12 cellular contexts compared by ENCODE assay signal in the genomic region with DNA sequence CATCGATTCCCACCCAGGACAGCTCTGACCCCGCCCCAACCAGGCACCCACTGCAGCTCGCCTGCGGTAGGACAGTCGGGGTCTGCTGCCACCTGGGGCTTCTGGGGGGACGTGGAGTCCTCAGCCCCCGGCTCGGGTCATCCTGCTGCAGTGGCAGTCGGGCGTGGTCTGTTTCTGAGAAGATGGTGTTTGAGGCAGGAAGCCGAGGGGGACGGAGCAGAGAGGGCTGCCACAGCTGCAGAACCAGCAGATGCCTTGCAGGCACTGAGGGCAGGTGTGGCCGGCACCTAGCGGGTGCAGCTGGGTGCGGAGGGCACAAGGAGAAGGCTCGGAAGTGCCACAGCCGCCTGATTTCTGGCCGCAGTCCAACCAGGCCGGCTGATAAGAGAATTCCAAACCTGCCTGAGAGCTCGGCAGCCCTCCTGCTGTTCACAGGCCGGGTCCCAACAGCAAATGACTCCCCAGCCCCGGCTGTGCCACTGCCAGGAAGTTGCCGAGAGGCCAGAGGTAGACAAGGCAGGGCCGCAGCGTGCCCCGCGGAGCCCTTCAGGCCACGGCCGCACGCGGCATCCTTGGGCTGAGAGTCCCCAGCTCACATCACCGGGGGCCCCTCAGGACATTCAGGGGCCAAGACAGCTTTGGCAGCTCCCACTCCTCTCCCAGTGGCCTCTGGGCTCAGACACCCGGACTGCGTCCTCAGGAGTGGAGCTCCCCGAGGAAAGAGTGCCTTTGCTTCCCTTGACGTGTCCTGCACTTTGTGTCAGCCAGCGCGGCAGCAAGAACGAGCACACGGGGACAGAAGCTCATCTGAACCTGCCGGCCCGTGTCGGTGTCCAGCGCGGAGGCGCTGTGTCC. TPM values are rescaled to one million over a fixed set of nuclear protein-coding genes. Genes with fewer than 3 reads are reported as not detected.
A peak's percentile ranks its signal among the peaks of the same experiment; 100 is the strongest.
DNase-seq lines count a peak whose midpoint lies in the region; ATAC-seq and TF ChIP-seq lines count a peak whose summit lies in the region.
"Had no signal": no experiment of that assay in that cellular context is flagged by ENCODE, and none has a peak within 500 bp of the region (broad histone marks: within the 10 kb centered on the region; RNA-seq: fewer than 3 reads in every experiment).

No MANE protein-coding gene starts in this region.

- 75 to 90% methylated on average over 46 of the region's 46 CpGs for WGBS in lung, 2 donors

- no peak for TF ChIP-seq CTCF in lung (IDR thresholded peaks at IDR 0.05; ENCODE audit: control extremely low read depth, extremely low read depth)

- H3K36me3 ChIP-seq in lung (ENCODE audit: control insufficient read depth in 2 of 2, insufficient read depth in 2 of 2, low read length in 2 of 2), result no peaks in the 10 kb centered on the region

- no peaks in the 10 kb centered on the region for H3K4me1 ChIP-seq in lung (ENCODE audit: control insufficient read depth in 2 of 2, insufficient read depth in 2 of 2, low read length in 2 of 2)

- DNase-seq in DMS 273 treated with DMSO at 0.1 percent for 48 hours (lab: John Stamatoyannopoulos, UW) (peak; percentile 11), NCI-H1092 (lab: John Stamatoyannopoulos, UW) (peak; percentile 59), SHP77 (lab: John Stamatoyannopoulos, UW) (peak; percentile 43 to 59), lung (ENCODE audit: low spot score) (no peak), DMS114 treated with DMSO at 0.1 percent for 48 hours (lab: John Stamatoyannopoulos, UW; ENCODE audit: unreplicated experiment) (no peak)
- DNase-seq: activated naive CD8-positive, alpha-beta T cell treated with anti-CD3 and anti-CD28 coated beads, Interleukin-2, amount 10 ng/mL, durations not matched to agents 7 days and 5 days; CD4-positive, alpha-beta T cell; mammary epithelial cell had no signal

- H3K27me3 ChIP-seq in lung (ENCODE audit: control insufficient read depth, insufficient read depth), result no peaks in the 10 kb centered on the region

- ATAC-seq in lung (ENCODE audit: insufficient read depth, low FRiP score), result peak; percentile 44
- no peak for ATAC-seq in HG03108 (IDR thresholded peaks at IDR 0.05; ENCODE audit: unreplicated experiment)
- no peak for ATAC-seq in GM19328 (IDR thresholded peaks at IDR 0.05; ENCODE audit: unreplicated experiment)
- ATAC-seq in GM18909 (IDR thresholded peaks at IDR 0.05; ENCODE audit: poor library complexity, unreplicated experiment), result no peak

- no peak overlapping the region for H3K4me3 ChIP-seq in lung
- H3K4me3 ChIP-seq: smooth muscle cell had no signal

- H3K9me3 ChIP-seq in lung (ENCODE audit: control insufficient read depth in 2 of 2, insufficient read depth in 1 of 2, low read length in 1 of 2), result peaks cover 0 to 39% of the 10 kb centered on the region in 2 donors

- no peak overlapping the region for H3K27ac ChIP-seq in lung (ENCODE audit: low read depth in 1 of 2, low read length in 1 of 2)

RNA-seq across cellular contexts. Expression of gene CPLX1, which starts 9.4 kb away (rescaled TPM):
- 1 to 10 TPM; 1.4 to 3.9 TPM for total RNA-seq in lung
- polyA plus RNA-seq in lung, result 1 to 10 TPM; 1.1 to 2.9 TPM
- total RNA-seq: smooth muscle cell had no signal
- polyA plus RNA-seq: smooth muscle cell had no signal

Comparison
In these comparisons a context has a peak if more than half of its experiments do, and no peak if none do; other contexts are left out.
1. DNase-seq: peak in DMS 273 treated with DMSO at 0.1 percent for 48 hours (single experiment), NCI-H1092 (single experiment) and SHP77 (2 of 2); none in lung (single experiment) and DMS114 treated with DMSO at 0.1 percent for 48 hours (single experiment).